Comparison of ENCODE assay signal across 1 cellular context in genomic region chr4:18568600-18568999, GRCh38.
TF ChIP-seq lines count a peak whose summit lies in the region.

No MANE protein-coding gene starts in this region.

TF ChIP-seq in GM23338, 12 proteins besides CTCF, POLR2A, EP300 and RAD21 (continued from another document):
- TF ChIP-seq, protein P1, sequence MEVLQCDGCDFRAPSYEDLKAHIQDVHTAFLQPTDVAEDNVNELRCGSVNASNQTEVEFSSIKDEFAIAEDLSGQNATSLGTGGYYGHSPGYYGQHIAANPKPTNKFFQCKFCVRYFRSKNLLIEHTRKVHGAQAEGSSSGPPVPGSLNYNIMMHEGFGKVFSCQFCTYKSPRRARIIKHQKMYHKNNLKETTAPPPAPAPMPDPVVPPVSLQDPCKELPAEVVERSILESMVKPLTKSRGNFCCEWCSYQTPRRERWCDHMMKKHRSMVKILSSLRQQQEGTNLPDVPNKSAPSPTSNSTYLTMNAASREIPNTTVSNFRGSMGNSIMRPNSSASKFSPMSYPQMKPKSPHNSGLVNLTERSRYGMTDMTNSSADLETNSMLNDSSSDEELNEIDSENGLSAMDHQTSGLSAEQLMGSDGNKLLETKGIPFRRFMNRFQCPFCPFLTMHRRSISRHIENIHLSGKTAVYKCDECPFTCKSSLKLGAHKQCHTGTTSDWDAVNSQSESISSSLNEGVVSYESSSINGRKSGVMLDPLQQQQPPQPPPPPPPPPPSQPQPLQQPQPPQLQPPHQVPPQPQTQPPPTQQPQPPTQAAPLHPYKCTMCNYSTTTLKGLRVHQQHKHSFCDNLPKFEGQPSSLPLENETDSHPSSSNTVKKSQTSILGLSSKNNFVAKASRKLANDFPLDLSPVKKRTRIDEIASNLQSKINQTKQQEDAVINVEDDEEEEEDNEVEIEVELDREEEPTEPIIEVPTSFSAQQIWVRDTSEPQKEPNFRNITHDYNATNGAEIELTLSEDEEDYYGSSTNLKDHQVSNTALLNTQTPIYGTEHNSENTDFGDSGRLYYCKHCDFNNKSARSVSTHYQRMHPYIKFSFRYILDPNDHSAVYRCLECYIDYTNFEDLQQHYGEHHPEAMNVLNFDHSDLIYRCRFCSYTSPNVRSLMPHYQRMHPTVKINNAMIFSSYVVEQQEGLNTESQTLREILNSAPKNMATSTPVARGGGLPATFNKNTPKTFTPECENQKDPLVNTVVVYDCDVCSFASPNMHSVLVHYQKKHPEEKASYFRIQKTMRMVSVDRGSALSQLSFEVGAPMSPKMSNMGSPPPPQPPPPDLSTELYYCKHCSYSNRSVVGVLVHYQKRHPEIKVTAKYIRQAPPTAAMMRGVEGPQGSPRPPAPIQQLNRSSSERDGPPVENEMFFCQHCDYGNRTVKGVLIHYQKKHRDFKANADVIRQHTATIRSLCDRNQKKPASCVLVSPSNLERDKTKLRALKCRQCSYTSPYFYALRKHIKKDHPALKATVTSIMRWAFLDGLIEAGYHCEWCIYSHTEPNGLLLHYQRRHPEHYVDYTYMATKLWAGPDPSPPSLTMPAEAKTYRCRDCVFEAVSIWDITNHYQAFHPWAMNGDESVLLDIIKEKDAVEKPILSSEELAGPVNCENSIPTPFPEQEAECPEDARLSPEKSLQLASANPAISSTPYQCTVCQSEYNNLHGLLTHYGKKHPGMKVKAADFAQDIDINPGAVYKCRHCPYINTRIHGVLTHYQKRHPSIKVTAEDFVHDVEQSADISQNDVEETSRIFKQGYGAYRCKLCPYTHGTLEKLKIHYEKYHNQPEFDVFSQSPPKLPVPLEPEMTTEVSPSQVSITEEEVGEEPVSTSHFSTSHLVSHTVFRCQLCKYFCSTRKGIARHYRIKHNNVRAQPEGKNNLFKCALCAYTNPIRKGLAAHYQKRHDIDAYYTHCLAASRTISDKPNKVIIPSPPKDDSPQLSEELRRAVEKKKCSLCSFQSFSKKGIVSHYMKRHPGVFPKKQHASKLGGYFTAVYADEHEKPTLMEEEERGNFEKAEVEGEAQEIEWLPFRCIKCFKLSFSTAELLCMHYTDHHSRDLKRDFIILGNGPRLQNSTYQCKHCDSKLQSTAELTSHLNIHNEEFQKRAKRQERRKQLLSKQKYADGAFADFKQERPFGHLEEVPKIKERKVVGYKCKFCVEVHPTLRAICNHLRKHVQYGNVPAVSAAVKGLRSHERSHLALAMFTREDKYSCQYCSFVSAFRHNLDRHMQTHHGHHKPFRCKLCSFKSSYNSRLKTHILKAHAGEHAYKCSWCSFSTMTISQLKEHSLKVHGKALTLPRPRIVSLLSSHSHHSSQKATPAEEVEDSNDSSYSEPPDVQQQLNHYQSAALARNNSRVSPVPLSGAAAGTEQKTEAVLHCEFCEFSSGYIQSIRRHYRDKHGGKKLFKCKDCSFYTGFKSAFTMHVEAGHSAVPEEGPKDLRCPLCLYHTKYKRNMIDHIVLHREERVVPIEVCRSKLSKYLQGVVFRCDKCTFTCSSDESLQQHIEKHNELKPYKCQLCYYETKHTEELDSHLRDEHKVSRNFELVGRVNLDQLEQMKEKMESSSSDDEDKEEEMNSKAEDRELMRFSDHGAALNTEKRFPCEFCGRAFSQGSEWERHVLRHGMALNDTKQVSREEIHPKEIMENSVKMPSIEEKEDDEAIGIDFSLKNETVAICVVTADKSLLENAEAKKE (CRISPR knock-in tag; IDR thresholded peaks at IDR 0.05): no peak
- no peak for TF ChIP-seq POLR2AphosphoS5 (IDR thresholded peaks at IDR 0.05; ENCODE audit: low read depth)
- TF ChIP-seq CREB1 (CRISPR knock-in tag; IDR thresholded peaks at IDR 0.05; ENCODE audit: low read depth): no peak
